Comparison of ENCODE assay signal across 8 cellular contexts in genomic region chr2:74552914-74553811, GRCh38. TPM values are rescaled to one million over a fixed set of nuclear protein-coding genes. Genes with fewer than 3 reads are reported as not detected.
DNase-seq lines count a peak whose midpoint lies in the region; ATAC-seq, FAIRE-seq and TF ChIP-seq lines count a peak whose summit lies in the region.

No MANE protein-coding gene starts in this region.

- no peak for TF ChIP-seq EP300 in K562 (IDR thresholded peaks at IDR 0.05; ENCODE audit: low read length)

- no peaks in the 10 kb centered on the region for H4K20me1 ChIP-seq in K562 (replicated peaks; ENCODE audit: control insufficient read depth, insufficient read depth, low read length)

- peak; percentile 11 for FAIRE-seq in K562 (lab: Jason Lieb, UNC)

- H3K27me3 ChIP-seq in HUES48 (ENCODE audit: control insufficient read depth, insufficient read depth, low read length) = peaks cover 52% of the 10 kb centered on the region
- no peaks in the 10 kb centered on the region for H3K27me3 ChIP-seq in K562 (ENCODE audit: control insufficient read depth in 2 of 2, insufficient read depth in 2 of 2, low read length in 2 of 2)

- H3K9me1 ChIP-seq in K562 (ENCODE audit: control insufficient read depth, insufficient read depth, low read length) = no peaks in the 10 kb centered on the region

- in situ Hi-C loops in K562 (cut with MboI) = no loop called here

- intact Hi-C loops in K562 (cut with micrococcal nuclease) = no loop called here
- intact Hi-C loops in mucosa of descending colon (cut with DNase I, micrococcal nuclease) = no loop called here

- TF ChIP-seq RAD21 in K562 (CRISPR knock-in tag; conservative IDR thresholded peaks at IDR 0.05 in 1 of 2, IDR thresholded peaks at IDR 0.05 in 1 of 2) = no peak

- H3K4me3 ChIP-seq in HUES48 (ENCODE audit: low read depth, low read length) = peak overlapping the region; percentile 74
- no peak overlapping the region; the same call in 1 of the 2 replicates for H3K4me3 ChIP-seq in K562
- no peak overlapping the region for H3K4me3 ChIP-seq in mucosa of descending colon

- H3K9ac ChIP-seq in HUES48 (ENCODE audit: low read depth, low read length) (peak overlapping the region; percentile 30), K562 (ENCODE audit: insufficient read depth in 1 of 2, low read depth in 2 of 2, low read length in 2 of 2) (peak overlapping the region; percentile 83 to 99; a peak in 3 of 4 replicates)

- ATAC-seq in K562 (no peak), mucosa of descending colon (no peak)

- CTCF ChIA-PET in K562 (lab: Yijun Ruan, JAX; ENCODE audit: low intra/inter-chr PET ratio) = interaction anchor here (0.5 kb wide), 1 partner anchor 301 kb away, joined by 3 read pairs; no protein-coding TSS in a partner anchor

- POLR2A ChIA-PET in K562 (lab: Yijun Ruan, JAX) = interaction anchor here (0.6 to 1.1 kb wide), 2 partner anchors 22 to 44 kb away, joined by 4 to 5 read pairs; no protein-coding TSS in a partner anchor

- H3K4me1 ChIP-seq in HUES48 (ENCODE audit: control insufficient read depth, insufficient read depth, low read length) = peaks cover 12% of the 10 kb centered on the region; the same call in 1 of the 2 replicates
- H3K4me1 ChIP-seq in K562 (replicated peaks in 1 of 2; ENCODE audit: control insufficient read depth in 2 of 2, insufficient read depth in 2 of 2, low read length in 2 of 2) = peaks cover 22 to 64% of the 10 kb centered on the region in 2 experiments
- peaks cover 26% of the 10 kb centered on the region for H3K4me1 ChIP-seq in mucosa of descending colon (ENCODE audit: low read depth)

- peak overlapping the region; percentile 95 for H3K4me2 ChIP-seq in K562 (ENCODE audit: insufficient read depth, low read length)

- H3K79me2 ChIP-seq in K562 (ENCODE audit: control insufficient read depth, insufficient read depth, low read length) = peaks cover 16% of the 10 kb centered on the region; the same call in 2 of the 3 replicates

- TSS peak; percentile 69 for BruUV-seq in K562 (replicated peaks; lab: Mats Ljungman, UMichigan)

- H3K27ac ChIP-seq in HUES48 (ENCODE audit: low read depth, low read length) = peak overlapping the region; percentile 43
- peak overlapping the region; percentile 92; the same call in 1 of the 3 replicates for H3K27ac ChIP-seq in K562 (ENCODE audit: extremely low read depth, low read depth, low read length)

- H3K36me3 ChIP-seq in HUES48 (ENCODE audit: control insufficient read depth, insufficient read depth, low read length) (no peaks in the 10 kb centered on the region; the same call in 1 of the 2 replicates), K562 (ENCODE audit: control insufficient read depth, insufficient read depth, low read length) (peaks cover 17% of the 10 kb centered on the region; the same call in 1 of the 3 replicates), mucosa of descending colon (ENCODE audit: low read depth) (no peaks in the 10 kb centered on the region)

- H3K9me3 ChIP-seq in HUES48 (ENCODE audit: control insufficient read depth, insufficient read depth, low read length) (no peaks in the 10 kb centered on the region), K562 (replicated peaks; ENCODE audit: control insufficient read depth, insufficient read depth, low read depth, low read length) (no peaks in the 10 kb centered on the region), mucosa of descending colon (no peaks in the 10 kb centered on the region)

- WGBS in K562 (ENCODE audit: insufficient coverage, low coverage, missing lambda C conversion rate) = 46% methylated on average over 17 of the region's 27 CpGs

- TF ChIP-seq POLR2A in K562 (conservative IDR thresholded peaks at IDR 0.05) = no peak

- peak overlapping the region; percentile 90 for H2AFZ ChIP-seq in K562 (ENCODE audit: low read depth, low read length)

- DNase-seq in EL (peak; percentile 59), K562 (ENCODE audit: extremely low read depth in 1 of 4, low spot score in 3 of 4) (peak in 1 of 4 experiments; percentile 27), mucosa of descending colon (peak in 2 of 3 donors; percentile 28 to 61), NCI-H2029 treated with DMSO at 0.1 percent for 48 hours (lab: John Stamatoyannopoulos, UW) (no peak), dermis blood vessel endothelial cell (no peak), cerebellar cortex (ENCODE audit: low spot score) (no peak)
- DNase-seq in central memory CD4-positive, alpha-beta T cell = no peak

- no peak for TF ChIP-seq CTCF in K562 (IDR thresholded peaks at IDR 0.05 in 2 of 3, conservative IDR thresholded peaks at IDR 0.05 in 1 of 3; ENCODE audit: insufficient read depth in 2 of 3, low read depth in 1 of 3, low read length in 3 of 3)
- TF ChIP-seq CTCF in mucosa of descending colon (IDR thresholded peaks at IDR 0.05) = no peak

RNA-seq across cellular contexts. Expression of gene LOXL3, which starts 0.6 kb away (rescaled TPM):
- total RNA-seq in K562 (2011; cell fraction: chromatin; rRNA removed; ENCODE audit: low replicate concordance) = 2.6 and 3.8 TPM in 2 replicates
- total RNA-seq in K562 (2011; cell fraction: nucleolus; rRNA removed) = 2.0 and 2.2 TPM in 2 replicates
- 2.1 and 2.9 TPM in 2 replicates for total RNA-seq in K562 (2011; cell fraction: nucleoplasm; rRNA removed)
- total RNA-seq in K562 (2014; rRNA removed) = 0.29 and 0.64 TPM in 2 replicates
- 0.25 and 0.26 TPM in 2 replicates for total RNA-seq in K562 (2014; rRNA removed; fragmentation: Illumina TruSeq; extraction: Trizol)
- total RNA-seq in K562 (2015; rRNA removed; fragmentation: Illumina TruSeq; extraction: Trizol) = 0.22 and 0.23 TPM in 2 replicates
- 0.58 and 0.76 TPM in 2 replicates for total RNA-seq in K562 (2021)
- 0.99 and 1.1 TPM in 2 replicates for polyA plus RNA-seq in K562 (2011; rRNA removed)
- polyA plus RNA-seq in K562 (2011; cell fraction: cytosol; rRNA removed) = 0.87 and 1.1 TPM in 2 replicates
- polyA plus RNA-seq in K562 (2011; cell fraction: nucleus; rRNA removed) = 3.1 and 5.8 TPM in 2 replicates
- 0.59 and 1.7 TPM in 2 replicates for polyA plus RNA-seq in K562 (2012)
- 0.31 and 0.48 TPM in 2 replicates for polyA plus RNA-seq in K562 (2014; fragmentation: Illumina TruSeq; extraction: Trizol)
- polyA plus RNA-seq in K562 (2014; fragmentation: Nextera tagmentation; extraction: Ambion mirVana) = under 1 TPM; 0.24 to 0.30 TPM
- polyA plus RNA-seq in K562 (2014; rRNA removed) = 0.50 and 1.1 TPM in 2 replicates
- 0.53 and 0.66 TPM in 2 replicates for polyA minus RNA-seq in K562 (2011; rRNA and poly(A)+ RNA removed)
- polyA minus RNA-seq in K562 (2011; cell fraction: cytosol; rRNA and poly(A)+ RNA removed) = 1.0 TPM in 1 of 2 replicates, not detected in the other
- 1.1 and 1.8 TPM in 2 replicates for polyA minus RNA-seq in K562 (2011; cell fraction: nucleus; rRNA and poly(A)+ RNA removed)
- 1 to 10 TPM; 2.2 to 6.9 (median 4.4) TPM for total RNA-seq in mucosa of descending colon
- total RNA-seq in dermis blood vessel endothelial cell = 0.85 and 1.7 TPM in 2 replicates

RNA-seq across cellular contexts. Expression of gene DOK1, which starts 1.4 kb away (rescaled TPM):
- total RNA-seq in K562 (2011; cell fraction: chromatin; rRNA removed; ENCODE audit: low replicate concordance) = 7.7 and 24.2 TPM in 2 replicates
- total RNA-seq in K562 (2011; cell fraction: nucleolus; rRNA removed) = 33.4 and 35.7 TPM in 2 replicates
- total RNA-seq in K562 (2011; cell fraction: nucleoplasm; rRNA removed) = 13.4 and 16.5 TPM in 2 replicates
- total RNA-seq in K562 (2014; rRNA removed) = 36.4 and 44.5 TPM in 2 replicates
- 5.2 and 7.6 TPM in 2 replicates for total RNA-seq in K562 (2014; rRNA removed; fragmentation: Illumina TruSeq; extraction: Trizol)
- 16.6 and 16.7 TPM in 2 replicates for total RNA-seq in K562 (2015; rRNA removed; fragmentation: Illumina TruSeq; extraction: Trizol)
- 25.8 and 29.6 TPM in 2 replicates for total RNA-seq in K562 (2021)
- 11.3 and 12.0 TPM in 2 replicates for polyA plus RNA-seq in K562 (2011; rRNA removed)
- polyA plus RNA-seq in K562 (2011; cell fraction: cytosol; rRNA removed) = 11.0 and 31.7 TPM in 2 replicates
- 23.6 and 47.8 TPM in 2 replicates for polyA plus RNA-seq in K562 (2011; cell fraction: nucleus; rRNA removed)
- polyA plus RNA-seq in K562 (2012) = 26.9 and 34.5 TPM in 2 replicates
- 16.1 and 24.2 TPM in 2 replicates for polyA plus RNA-seq in K562 (2014; fragmentation: Illumina TruSeq; extraction: Trizol)
- under 1 TPM; 0.59 to 0.99 TPM for polyA plus RNA-seq in K562 (2014; fragmentation: Nextera tagmentation; extraction: Ambion mirVana)
- polyA plus RNA-seq in K562 (2014; rRNA removed) = 27.7 and 33.0 TPM in 2 replicates
- 7.6 and 10.6 TPM in 2 replicates for polyA minus RNA-seq in K562 (2011; rRNA and poly(A)+ RNA removed)
- polyA minus RNA-seq in K562 (2011; cell fraction: cytosol; rRNA and poly(A)+ RNA removed) = 14.9 and 16.0 TPM in 2 replicates
- polyA minus RNA-seq in K562 (2011; cell fraction: nucleus; rRNA and poly(A)+ RNA removed) = 20.7 and 21.3 TPM in 2 replicates
- total RNA-seq in mucosa of descending colon = 10 to 100 TPM; 16.5 to 18.9 (median 18.5) TPM
- 20.8 and 21.5 TPM in 2 replicates for total RNA-seq in dermis blood vessel endothelial cell

RNA-seq across cellular contexts. Expression of gene HTRA2, which starts 23.4 kb away (rescaled TPM):
- 76.3 and 135 TPM in 2 replicates for total RNA-seq in K562 (2011; cell fraction: chromatin; rRNA removed; ENCODE audit: low replicate concordance)
- total RNA-seq in K562 (2011; cell fraction: nucleolus; rRNA removed) = 116 and 121 TPM in 2 replicates
- 69.5 and 82.8 TPM in 2 replicates for total RNA-seq in K562 (2011; cell fraction: nucleoplasm; rRNA removed)
- total RNA-seq in K562 (2014; rRNA removed) (68.0 and 76.5 TPM in 2 replicates), K562 (2014; rRNA removed; fragmentation: Illumina TruSeq; extraction: Trizol) (48.3 and 54.2 TPM in 2 replicates), K562 (2015; rRNA removed; fragmentation: Illumina TruSeq; extraction: Trizol) (56.7 and 60.5 TPM in 2 replicates), K562 (2021) (66.5 and 72.0 TPM in 2 replicates), mucosa of descending colon (10 to 100 TPM; 22.2 to 37.1 (median 23.3) TPM), dermis blood vessel endothelial cell (50.9 and 51.8 TPM in 2 replicates)
- polyA plus RNA-seq in K562 (2011; rRNA removed) (45.9 and 59.8 TPM in 2 replicates), K562 (2014; fragmentation: Illumina TruSeq; extraction: Trizol) (60.7 and 75.7 TPM in 2 replicates), K562 (2014; fragmentation: Nextera tagmentation; extraction: Ambion mirVana) (10 to 100 TPM; 66.7 to 71.2 TPM), K562 (2014; rRNA removed) (65.8 and 78.9 TPM in 2 replicates)
- polyA plus RNA-seq in K562 (2011; cell fraction: cytosol; rRNA removed) = 65.6 and 128 TPM in 2 replicates
- polyA plus RNA-seq in K562 (2011; cell fraction: nucleus; rRNA removed) = 86.3 and 133 TPM in 2 replicates
- polyA plus RNA-seq in K562 (2012) = 62.5 and 70.9 TPM in 2 replicates
- polyA minus RNA-seq in K562 (2011; rRNA and poly(A)+ RNA removed) = 29.0 and 45.8 TPM in 2 replicates
- polyA minus RNA-seq in K562 (2011; cell fraction: cytosol; rRNA and poly(A)+ RNA removed) = 22.2 and 38.4 TPM in 2 replicates
- 58.6 and 61.0 TPM in 2 replicates for polyA minus RNA-seq in K562 (2011; cell fraction: nucleus; rRNA and poly(A)+ RNA removed)

RNA-seq across cellular contexts. Expression of gene AUP1, which starts 23.7 kb away (rescaled TPM):
- 396 and 984 TPM in 2 replicates for total RNA-seq in K562 (2011; cell fraction: chromatin; rRNA removed; ENCODE audit: low replicate concordance)
- 901 and 928 TPM in 2 replicates for total RNA-seq in K562 (2011; cell fraction: nucleolus; rRNA removed)
- total RNA-seq in K562 (2011; cell fraction: nucleoplasm; rRNA removed) = 568 and 636 TPM in 2 replicates
- total RNA-seq in K562 (2014; rRNA removed) = 183 and 192 TPM in 2 replicates
- 105 and 130 TPM in 2 replicates for total RNA-seq in K562 (2014; rRNA removed; fragmentation: Illumina TruSeq; extraction: Trizol)
- 165 and 173 TPM in 2 replicates for total RNA-seq in K562 (2015; rRNA removed; fragmentation: Illumina TruSeq; extraction: Trizol)
- total RNA-seq in K562 (2021) = 165 and 166 TPM in 2 replicates
- polyA plus RNA-seq in K562 (2011; rRNA removed) = 118 and 196 TPM in 2 replicates
- 159 and 372 TPM in 2 replicates for polyA plus RNA-seq in K562 (2011; cell fraction: cytosol; rRNA removed)
- polyA plus RNA-seq in K562 (2011; cell fraction: nucleus; rRNA removed) = 1,037 and 1,663 TPM in 2 replicates
- polyA plus RNA-seq in K562 (2012) = 131 and 205 TPM in 2 replicates
- 217 and 245 TPM in 2 replicates for polyA plus RNA-seq in K562 (2014; fragmentation: Illumina TruSeq; extraction: Trizol)
- 100 to 1,000 TPM in 1 of 2 experiments, 10 to 100 TPM in 1; 70.7 to 113 TPM for polyA plus RNA-seq in K562 (2014; fragmentation: Nextera tagmentation; extraction: Ambion mirVana)
- polyA plus RNA-seq in K562 (2014; rRNA removed) = 245 and 268 TPM in 2 replicates
- polyA minus RNA-seq in K562 (2011; rRNA and poly(A)+ RNA removed) = 48.7 and 121 TPM in 2 replicates
- polyA minus RNA-seq in K562 (2011; cell fraction: cytosol; rRNA and poly(A)+ RNA removed) = 56.7 and 112 TPM in 2 replicates
- 209 and 232 TPM in 2 replicates for polyA minus RNA-seq in K562 (2011; cell fraction: nucleus; rRNA and poly(A)+ RNA removed)
- 100 to 1,000 TPM; 108 to 179 (median 129) TPM for total RNA-seq in mucosa of descending colon
- 87.2 and 127 TPM in 2 replicates for total RNA-seq in dermis blood vessel endothelial cell

RNA-seq across cellular contexts. Expression of gene DQX1, which starts 27.1 kb away (rescaled TPM):
- total RNA-seq in K562 (2011; cell fraction: chromatin; rRNA removed; ENCODE audit: low replicate concordance) = 2.8 and 6.5 TPM in 2 replicates
- 1.7 and 2.1 TPM in 2 replicates for total RNA-seq in K562 (2011; cell fraction: nucleolus; rRNA removed)
- 1.7 and 2.0 TPM in 2 replicates for total RNA-seq in K562 (2011; cell fraction: nucleoplasm; rRNA removed)
- total RNA-seq in K562 (2014; rRNA removed) = 0.73 TPM in 1 of 2 replicates, not detected in the other
- 0.06 and 0.11 TPM in 2 replicates for total RNA-seq in K562 (2014; rRNA removed; fragmentation: Illumina TruSeq; extraction: Trizol)
- total RNA-seq in K562 (2015; rRNA removed; fragmentation: Illumina TruSeq; extraction: Trizol) = 0.30 and 0.33 TPM in 2 replicates
- 0.29 and 0.38 TPM in 2 replicates for total RNA-seq in K562 (2021)
- polyA plus RNA-seq in K562 (2011; rRNA removed) = 0.18 and 0.46 TPM in 2 replicates
- 0.03 and 0.24 TPM in 2 replicates for polyA plus RNA-seq in K562 (2011; cell fraction: cytosol; rRNA removed)
- polyA plus RNA-seq in K562 (2011; cell fraction: nucleus; rRNA removed) = 3.1 and 4.0 TPM in 2 replicates
- 0.18 and 0.25 TPM in 2 replicates for polyA plus RNA-seq in K562 (2012)
- polyA plus RNA-seq in K562 (2014; fragmentation: Illumina TruSeq; extraction: Trizol) = 0.18 TPM in 2 replicates
- polyA plus RNA-seq in K562 (2014; fragmentation: Nextera tagmentation; extraction: Ambion mirVana) = under 1 TPM; 0.04 to 0.08 TPM
- 0.05 and 0.21 TPM in 2 replicates for polyA plus RNA-seq in K562 (2014; rRNA removed)
- polyA minus RNA-seq in K562 (2011; rRNA and poly(A)+ RNA removed) = not detected in 2 replicates
- polyA minus RNA-seq in K562 (2011; cell fraction: cytosol; rRNA and poly(A)+ RNA removed) = not detected in 2 replicates
- polyA minus RNA-seq in K562 (2011; cell fraction: nucleus; rRNA and poly(A)+ RNA removed) = 0.54 and 1.3 TPM in 2 replicates
- 10 to 100 TPM; 17.9 to 58.3 (median 22.2) TPM for total RNA-seq in mucosa of descending colon
- total RNA-seq in dermis blood vessel endothelial cell = not detected in 2 replicates

Comparison
In these comparisons a context has a peak if more than half of its experiments do, and no peak if none do; other contexts are left out.
1. DNase-seq: peak in EL (single experiment) and mucosa of descending colon (2 of 3); none in NCI-H2029 treated with DMSO at 0.1 percent for 48 hours (single experiment), dermis blood vessel endothelial cell (single experiment), central memory CD4-positive, alpha-beta T cell (single experiment) and cerebellar cortex (single experiment).